ENCODE assay signal across 9 cellular contexts in genomic region chr13:33015791-33016323, GRCh38. TPM values are rescaled to one million over a fixed set of nuclear protein-coding genes. Genes with fewer than 3 reads are reported as not detected.
A peak's percentile ranks its signal among the peaks of the same experiment; 100 is the strongest.
DNase-seq lines count a peak whose midpoint lies in the region; ATAC-seq, FAIRE-seq and TF ChIP-seq lines count a peak whose summit lies in the region.
"Had no signal": no experiment of that assay in that cellular context is flagged by ENCODE, and none has a peak within 500 bp of the region (broad histone marks: within the 10 kb centered on the region; RNA-seq: fewer than 3 reads in every experiment).

No MANE protein-coding gene starts in this region.

- ATAC-seq in HG03139 (IDR thresholded peaks at IDR 0.05; ENCODE audit: unreplicated experiment) (no peak), HG02981 (IDR thresholded peaks at IDR 0.05; ENCODE audit: unreplicated experiment) (no peak)

- H3K27me3 ChIP-seq in right atrium auricular region (no peaks in the 10 kb centered on the region), small intestine (ENCODE audit: control insufficient read depth in 2 of 2, insufficient read depth in 2 of 2, low read length in 2 of 2) (peaks cover 0 to 7% of the 10 kb centered on the region in 2 donors)
- H3K27me3 ChIP-seq: SJSA1 had no signal

- H3K4me1 ChIP-seq in right atrium auricular region (peaks cover 4 to 18% of the 10 kb centered on the region in 2 donors), small intestine (ENCODE audit: control insufficient read depth in 2 of 2, insufficient read depth in 1 of 2, low read depth in 1 of 2, low read length in 1 of 2) (no peaks in the 10 kb centered on the region)
- H3K4me1 ChIP-seq: SJSA1 had no signal

- WGBS in small intestine, 3 donors: 3 to 5% (median 4%) methylated on average over 38 to 52 of the region's 52 CpGs

- H3K36me3 ChIP-seq in right atrium auricular region: no peaks in the 10 kb centered on the region
- no peaks in the 10 kb centered on the region for H3K36me3 ChIP-seq in small intestine (ENCODE audit: control insufficient read depth in 2 of 2, insufficient read depth in 2 of 2, low read length in 2 of 2)
- H3K36me3 ChIP-seq: SJSA1 had no signal

- H3K4me3 ChIP-seq in right atrium auricular region (peak overlapping the region; percentile 37 to 68), small intestine (ENCODE audit: low read depth in 1 of 2, low read length in 2 of 2) (peak overlapping the region in 1 of 2 donors; percentile 56)
- H3K4me3 ChIP-seq: SJSA1 had no signal

- peak; percentile 1 for DNase-seq in activated T-cell treated with anti-CD3 and anti-CD28 coated beads for 48 hours (ENCODE audit: low read depth)
- DNase-seq in activated T-cell treated with anti-CD3 and anti-CD28 coated beads for 4 hours: no peak
- peak; percentile 26 for DNase-seq in SW480 (ENCODE audit: low spot score)
- no peak for DNase-seq in right atrium auricular region (ENCODE audit: low spot score)
- DNase-seq in small intestine: peak; percentile 67
- DNase-seq in NCI-H187 (lab: John Stamatoyannopoulos, UW): no peak

- H3K27ac ChIP-seq in right atrium auricular region (peak overlapping the region; percentile 66 to 80), small intestine (ENCODE audit: low read depth in 1 of 2, low read length in 1 of 2) (peak overlapping the region; percentile 52 to 74)
- H3K27ac ChIP-seq: SJSA1 had no signal

- no peak for FAIRE-seq in small intestine (lab: Jason Lieb, UNC)

- TF ChIP-seq CTCF in right atrium auricular region (IDR thresholded peaks at IDR 0.05): no peak

- no peaks in the 10 kb centered on the region for H3K9me3 ChIP-seq in right atrium auricular region
- no peaks in the 10 kb centered on the region for H3K9me3 ChIP-seq in small intestine (ENCODE audit: control insufficient read depth, low read depth)
- H3K9me3 ChIP-seq: SJSA1 had no signal

RNA-seq across cellular contexts. Expression of gene KL, which starts 0.4 kb away (rescaled TPM):
- 1 to 10 TPM; 1.4 to 2.4 TPM for total RNA-seq in right atrium auricular region
- polyA plus RNA-seq in small intestine: 1 to 10 TPM in 1 of 3 donors, under 1 TPM in 2; 0.67 to 3.2 (median 0.81) TPM
- total RNA-seq: SJSA1 had no signal

Comparison
In these comparisons a context has a peak if more than half of its experiments do, and no peak if none do; other contexts are left out.
1. DNase-seq: peak in activated T-cell treated with anti-CD3 and anti-CD28 coated beads for 48 hours (single experiment), SW480 (single experiment) and small intestine (single experiment); none in activated T-cell treated with anti-CD3 and anti-CD28 coated beads for 4 hours (single experiment), right atrium auricular region (single experiment) and NCI-H187 (0 of 2).